16 cellular contexts compared by ENCODE assay signal in the genomic region with DNA sequence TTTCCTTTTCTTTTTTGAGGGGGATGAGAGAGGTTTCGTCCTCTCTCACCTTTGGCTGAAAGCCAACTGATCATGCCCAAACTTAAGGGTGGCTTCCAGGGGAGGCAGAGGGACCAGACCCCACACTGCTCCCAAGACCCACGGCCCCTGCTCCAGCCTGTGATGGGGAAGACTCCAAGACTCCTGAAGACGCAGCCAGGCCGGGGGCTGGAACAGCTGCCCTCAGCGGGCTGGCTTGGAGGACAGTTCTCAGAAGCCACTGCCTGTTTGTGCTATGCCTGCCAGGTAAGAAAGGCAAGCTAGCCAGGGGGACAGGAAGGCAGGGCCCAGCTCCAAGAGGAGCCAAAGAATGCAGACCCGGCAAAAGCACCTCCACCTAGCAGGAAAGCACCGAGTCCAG. TPM values are rescaled to one million over a fixed set of nuclear protein-coding genes. Genes with fewer than 3 reads are reported as not detected.
A peak's percentile ranks its signal among the peaks of the same experiment; 100 is the strongest.
DNase-seq lines count a peak whose midpoint lies in the region; FAIRE-seq and TF ChIP-seq lines count a peak whose summit lies in the region.
"Had no signal": no experiment of that assay in that cellular context is flagged by ENCODE, and none has a peak within 500 bp of the region (broad histone marks: within the 10 kb centered on the region; RNA-seq: fewer than 3 reads in every experiment).

No MANE protein-coding gene starts in this region.

- H3K36me3 Mint-ChIP-seq in mesothelial cell of epicardium: peaks cover 4% of the 10 kb centered on the region

- H3K4me1 ChIP-seq in trophoblast cell (ENCODE audit: control insufficient read depth in 1 of 2, insufficient read depth in 2 of 2, low read length in 2 of 2): peaks cover 12 to 16% of the 10 kb centered on the region in 2 experiments

- H4K12ac ChIP-seq in trophoblast cell (ENCODE audit: low read depth, low read length): no peak overlapping the region

- no peak overlapping the region for H3K9ac ChIP-seq in trophoblast cell (ENCODE audit: low read length)

- no peak overlapping the region for H3K4me3 ChIP-seq in trophoblast cell (ENCODE audit: low read depth, low read length)

- DNase-seq in D341Med (ENCODE audit: low spot score) (peak; percentile 22), GM12892 (ENCODE audit: insufficient read length) (peak; percentile 12), ecto neural progenitor cell (ENCODE audit: low spot score) (peak; percentile 43), mesothelial cell of epicardium (ENCODE audit: low spot score in 2 of 2, unreplicated experiment in 2 of 2) (peak in 1 of 2 experiments; percentile 35), trophoblast cell (no peak), GM19240 (ENCODE audit: insufficient read length, low spot score) (no peak), mesenteric fat pad (ENCODE audit: low spot score) (no peak), SIG-M5 (lab: John Stamatoyannopoulos, UW) (no peak)
- DNase-seq: activated CD4-positive, alpha-beta T cell treated with anti-CD3 and anti-CD28 coated beads, Interleukin-2, amount 10 ng/mL, durations not matched to agents 24 days and 14 days; Caco-2; NCI-H1105; NCI-H2081; stimulated activated CD4-positive, alpha-beta T cell treated with anti-CD3 and anti-CD28 coated beads, Interleukin-4, amount 100 ng/mL, for 4 hours; T1000 had no signal

- no peak overlapping the region for H3K4me2 ChIP-seq in trophoblast cell (ENCODE audit: low read length)

- H2BK120ac ChIP-seq in trophoblast cell (ENCODE audit: insufficient read depth, low read length, poor library complexity): no peak overlapping the region

- no peak overlapping the region for H3K4ac ChIP-seq in trophoblast cell (ENCODE audit: low read depth, low read length)

- no peak overlapping the region for H3K23ac ChIP-seq in trophoblast cell (ENCODE audit: low read length)

- H3K18ac ChIP-seq in trophoblast cell (ENCODE audit: low read length): no peak overlapping the region

- H2AFZ ChIP-seq in trophoblast cell (ENCODE audit: insufficient read depth, low read length, poor library complexity): no peak overlapping the region

- no CpG with 5 or more reads among the region's 7 CpGs for WGBS in trophoblast cell (ENCODE audit: extremely low coverage, insufficient coverage, insufficient read length)

- TF ChIP-seq POLR2A in GM12892 (IDR thresholded peaks at IDR 0.05; ENCODE audit: low read depth, low read length): no peak

- H2AK5ac ChIP-seq in trophoblast cell (ENCODE audit: low read length): no peak overlapping the region

- H3K79me1 ChIP-seq in trophoblast cell (ENCODE audit: low read length): no peaks in the 10 kb centered on the region

- H3K14ac ChIP-seq in trophoblast cell (ENCODE audit: low read length): no peak overlapping the region

- peaks cover 0 to 5% of the 10 kb centered on the region in 2 experiments for H3K36me3 ChIP-seq in trophoblast cell (ENCODE audit: control insufficient read depth in 1 of 2, insufficient read depth in 2 of 2, low read length in 2 of 2)
- H3K36me3 ChIP-seq: neutrophil had no signal

- H2BK5ac ChIP-seq in trophoblast cell (ENCODE audit: low read depth, low read length, poor library complexity): no peak overlapping the region

- no peak overlapping the region for H4K91ac ChIP-seq in trophoblast cell (ENCODE audit: low read depth, low read length)

- no peaks in the 10 kb centered on the region for H3K27me3 Mint-ChIP-seq in mesothelial cell of epicardium (ENCODE audit: low read depth)
- H3K27me3 Mint-ChIP-seq: activated CD4-positive, alpha-beta T cell treated with anti-CD3 and anti-CD28 coated beads, Interleukin-2, amount 10 ng/mL, durations not matched to agents 24 days and 14 days; activated naive CD8-positive, alpha-beta T cell had no signal

- TF ChIP-seq CTCF in mesothelial cell of epicardium (IDR thresholded peaks at IDR 0.05; ENCODE audit: unreplicated experiment): no peak

- peaks cover 5% of the 10 kb centered on the region for H3K9me3 Mint-ChIP-seq in mesothelial cell of epicardium
- H3K9me3 Mint-ChIP-seq: activated CD4-positive, alpha-beta T cell treated with anti-CD3 and anti-CD28 coated beads, Interleukin-2, amount 10 ng/mL, durations not matched to agents 24 days and 14 days had no signal

- H3K79me2 ChIP-seq in trophoblast cell (ENCODE audit: control insufficient read depth, insufficient read depth, low read length, poor library complexity): no peaks in the 10 kb centered on the region

- no peak overlapping the region for H3K4me3 Mint-ChIP-seq in mesothelial cell of epicardium
- H3K4me3 Mint-ChIP-seq: activated CD4-positive, alpha-beta T cell treated with anti-CD3 and anti-CD28 coated beads, Interleukin-2, amount 10 ng/mL, durations not matched to agents 24 days and 14 days; activated naive CD8-positive, alpha-beta T cell had no signal

- no peaks in the 10 kb centered on the region for H3K9me3 ChIP-seq in trophoblast cell (ENCODE audit: insufficient read depth, low read depth, low read length)
- H3K9me3 ChIP-seq: Caco-2, neutrophil had no signal

- FAIRE-seq in GM12892 (lab: Jason Lieb, UNC): no peak

- H2BK12ac ChIP-seq in trophoblast cell (ENCODE audit: low read length): no peak overlapping the region

- H3K27ac Mint-ChIP-seq in mesothelial cell of epicardium: peak overlapping the region; percentile 21
- H3K27ac Mint-ChIP-seq: activated CD4-positive, alpha-beta T cell treated with anti-CD3 and anti-CD28 coated beads, Interleukin-2, amount 10 ng/mL, durations not matched to agents 24 days and 14 days; activated naive CD8-positive, alpha-beta T cell had no signal

- no peaks in the 10 kb centered on the region for H3K27me3 ChIP-seq in trophoblast cell (ENCODE audit: insufficient read depth, low read length)
- H3K27me3 ChIP-seq: neutrophil had no signal

- peaks cover 32% of the 10 kb centered on the region for H3K4me1 Mint-ChIP-seq in mesothelial cell of epicardium
- H3K4me1 Mint-ChIP-seq: activated CD4-positive, alpha-beta T cell treated with anti-CD3 and anti-CD28 coated beads, Interleukin-2, amount 10 ng/mL, durations not matched to agents 24 days and 14 days had no signal

- no peak overlapping the region for H3K27ac ChIP-seq in trophoblast cell (ENCODE audit: low read depth, low read length)
- H3K27ac ChIP-seq: neutrophil had no signal

- no peak overlapping the region for H4K8ac ChIP-seq in trophoblast cell (ENCODE audit: low read depth, low read length)

RNA-seq across cellular contexts. Expression of gene GNB1L, which starts 31.5 kb away (rescaled TPM):
- polyA plus RNA-seq in GM12892 (2012; ENCODE audit: missing spikeins): 1.6 TPM
- total RNA-seq in mesothelial cell of epicardium: 9.0 to 9.9 TPM (median 9.8 TPM) in 3 replicates
- 10.4 and 11.5 TPM in 2 replicates for polyA plus RNA-seq in trophoblast cell (2013)
- 4.2 TPM for total RNA-seq in mesenteric fat pad

RNA-seq across cellular contexts. Expression of gene RTL10, which starts 31.5 kb away (rescaled TPM):
- 5.6 TPM for polyA plus RNA-seq in GM12892 (2012; ENCODE audit: missing spikeins)
- 32.2 to 35.1 TPM (median 34.3 TPM) in 3 replicates for total RNA-seq in mesothelial cell of epicardium
- 10.8 and 11.6 TPM in 2 replicates for polyA plus RNA-seq in trophoblast cell (2013)
- 8.4 TPM for total RNA-seq in mesenteric fat pad

Comparison
In these comparisons a context has a peak if more than half of its experiments do, and no peak if none do; other contexts are left out.
1. DNase-seq: peak in D341Med (single experiment), GM12892 (single experiment) and ecto neural progenitor cell (single experiment); none in trophoblast cell (0 of 2), GM19240 (single experiment), mesenteric fat pad (single experiment) and SIG-M5 (single experiment).